In genomic region chr12:117262749-117263148, GRCh38 we compare ENCODE assay signal across 25 cellular contexts.
A peak's percentile ranks its signal among the peaks of the same experiment; 100 is the strongest.
DNase-seq lines count a peak whose midpoint lies in the region; ATAC-seq, FAIRE-seq and TF ChIP-seq lines count a peak whose summit lies in the region.
"Had no signal": no experiment of that assay in that cellular context is flagged by ENCODE, and none has a peak within 500 bp of the region (broad histone marks: within the 10 kb centered on the region; RNA-seq: fewer than 3 reads in every experiment).

No MANE protein-coding gene starts in this region.

- peak overlapping the region; percentile 36 for H3K27ac Mint-ChIP-seq in nephron progenitor cell
- H3K27ac Mint-ChIP-seq: CD14-positive monocyte; CD4-positive, alpha-beta memory T cell; CD4-positive, CD25-positive, alpha-beta regulatory T cell; CD8-positive, alpha-beta memory T cell had no signal

- H3K4me1 ChIP-seq in HepG2 (ENCODE audit: insufficient read depth, low read length) (no peaks in the 10 kb centered on the region), right lobe of liver (no peaks in the 10 kb centered on the region)
- H3K4me1 ChIP-seq: BE2C, BLaER1 had no signal

- DNase-seq in HepG2 (ENCODE audit: low spot score) (no peak), right lobe of liver (no peak), nephron progenitor cell (no peak), NCI-H1417 treated with DMSO at 0.1 percent for 48 hours (lab: John Stamatoyannopoulos, UW) (no peak), substantia nigra (lab: John Stamatoyannopoulos, UW) (no peak)
- DNase-seq: ACHN; BE2C; C1 segment of cervical spinal cord; CD4-positive, alpha-beta memory T cell; CD4-positive, CD25-positive, alpha-beta regulatory T cell; CD8-positive, alpha-beta memory T cell; COR-L47; DMS 273 treated with DMSO at 0.1 percent for 48 hours; DMS153; DMS53; DMS79; DND-41; EL; GDM1 had no signal

- in situ Hi-C loops in HepG2 (cut with HindIII; ENCODE audit: extremely low pct_ligation_motif_present, low pct_unique_long_range_greater_than_20kb), result no loop called here

- no peak overlapping the region for H3K9ac ChIP-seq in HepG2 (ENCODE audit: insufficient read depth, low read depth, low read length)
- H3K9ac ChIP-seq: BLaER1 had no signal

- H3K4me2 ChIP-seq in HepG2 (ENCODE audit: low read depth, low read length), result no peak overlapping the region
- H3K4me2 ChIP-seq: BLaER1 had no signal

- FAIRE-seq in HepG2 (lab: Jason Lieb, UNC), result no peak
- FAIRE-seq: GM12878, GM12892, GM18507 had no signal

- no peaks in the 10 kb centered on the region for H4K20me1 ChIP-seq in HepG2 (ENCODE audit: insufficient read depth, low read length)
- H4K20me1 ChIP-seq: BLaER1 had no signal

- TF ChIP-seq RAD21 in HepG2 (CRISPR knock-in tag; IDR thresholded peaks at IDR 0.05), result no peak

- POLR2A ChIA-PET in HepG2 (lab: Yijun Ruan, JAX), result no interaction called here

- intact Hi-C loops in HepG2 (cut with micrococcal nuclease; ENCODE audit: unreplicated experiment), result no loop called here
- intact Hi-C loops in right lobe of liver (cut with DNase I), result no loop called here

- H3K4me3 Mint-ChIP-seq in nephron progenitor cell, result no peak overlapping the region
- H3K4me3 Mint-ChIP-seq: CD14-positive monocyte; CD4-positive, alpha-beta memory T cell; CD4-positive, CD25-positive, alpha-beta regulatory T cell; CD8-positive, alpha-beta memory T cell had no signal

- TF ChIP-seq EP300 in HepG2 (IDR thresholded peaks at IDR 0.05; ENCODE audit: low read depth in 2 of 2, low read length in 2 of 2) (no peak), HepG2 (CRISPR knock-in tag; IDR thresholded peaks at IDR 0.05; ENCODE audit: borderline replicate concordance) (no peak)

- no peaks in the 10 kb centered on the region for H3K36me3 Mint-ChIP-seq in nephron progenitor cell (ENCODE audit: low read depth)
- H3K36me3 Mint-ChIP-seq: CD14-positive monocyte; CD4-positive, alpha-beta memory T cell; CD4-positive, CD25-positive, alpha-beta regulatory T cell; CD8-positive, alpha-beta memory T cell had no signal

- no peak for TF ChIP-seq CTCF in HepG2 (CRISPR knock-in tag; IDR thresholded peaks at IDR 0.05)
- no peak for TF ChIP-seq CTCF in right lobe of liver (IDR thresholded peaks at IDR 0.05)
- TF ChIP-seq CTCF in nephron progenitor cell (IDR thresholded peaks at IDR 0.05), result no peak

- WGBS in HepG2 (ENCODE audit: low lambda C conversion rate), result 3% methylated on average over 3 of the region's 3 CpGs
- WGBS in right lobe of liver (ENCODE audit: insufficient coverage, low coverage, low lambda C conversion rate, missing lambda C conversion rate), result 36% methylated on average over 3 of the region's 3 CpGs

- no TSS peak for BruUV-seq in HepG2 (replicated peaks; lab: Mats Ljungman, UMichigan)

- H3K27me3 ChIP-seq in HepG2 (ENCODE audit: control insufficient read depth in 1 of 2, insufficient read depth in 2 of 2, low read length in 2 of 2), result peaks cover 6 to 9% of the 10 kb centered on the region in 2 experiments; a peak in 4 of 5 replicates
- H3K27me3 ChIP-seq in right lobe of liver, result no peaks in the 10 kb centered on the region
- H3K27me3 ChIP-seq: BE2C, BLaER1 had no signal

- no peaks in the 10 kb centered on the region for H3K9me3 Mint-ChIP-seq in nephron progenitor cell

- no peaks in the 10 kb centered on the region for H3K79me2 ChIP-seq in HepG2 (ENCODE audit: insufficient read depth, low read length)

- no peak overlapping the region for H2AFZ ChIP-seq in HepG2 (ENCODE audit: low read length)

- TF ChIP-seq POLR2A in HepG2 (IDR thresholded peaks at IDR 0.05; ENCODE audit: insufficient read depth in 1 of 2, low read depth in 2 of 2, low read length in 2 of 2) (no peak), right lobe of liver (IDR thresholded peaks at IDR 0.05) (no peak)

- no peaks in the 10 kb centered on the region for H3K4me1 Mint-ChIP-seq in nephron progenitor cell
- H3K4me1 Mint-ChIP-seq: CD14-positive monocyte; CD4-positive, alpha-beta memory T cell; CD4-positive, CD25-positive, alpha-beta regulatory T cell; CD8-positive, alpha-beta memory T cell had no signal

- peaks cover 54% of the 10 kb centered on the region for H3K27me3 Mint-ChIP-seq in nephron progenitor cell (ENCODE audit: low read depth, poor library complexity)
- H3K27me3 Mint-ChIP-seq: CD4-positive, CD25-positive, alpha-beta regulatory T cell had no signal

- no peak overlapping the region for H3K4me3 ChIP-seq in HepG2 (replicated peaks in 1 of 3; ENCODE audit: insufficient read depth in 1 of 3, low read depth in 2 of 3, low read length in 3 of 3)
- H3K4me3 ChIP-seq in right lobe of liver, result no peak overlapping the region
- H3K4me3 ChIP-seq: BLaER1, GM12878 had no signal

- H3K27ac ChIP-seq in HepG2 (ENCODE audit: extremely low read length, insufficient read depth, low read length), result no peak overlapping the region
- no peak overlapping the region for H3K27ac ChIP-seq in right lobe of liver
- no peak overlapping the region for H3K27ac ChIP-seq in substantia nigra (ENCODE audit: low read depth, low read length, poor library complexity, severe bottlenecking)
- H3K27ac ChIP-seq: 22Rv1, BLaER1 had no signal

- H3K9me3 ChIP-seq in HepG2 (ENCODE audit: low read length) (no peaks in the 10 kb centered on the region), right lobe of liver (no peaks in the 10 kb centered on the region)
- H3K9me3 ChIP-seq: BE2C, BLaER1 had no signal

- H3K36me3 ChIP-seq in HepG2 (replicated peaks in 1 of 2; ENCODE audit: control insufficient read depth in 1 of 2, insufficient read depth in 2 of 2, low read length in 2 of 2) (no peaks in the 10 kb centered on the region), right lobe of liver (no peaks in the 10 kb centered on the region)
- H3K36me3 ChIP-seq: BE2C, BLaER1 had no signal

- CTCF ChIA-PET in HepG2 (lab: Yijun Ruan, JAX; ENCODE audit: low intra/inter-chr PET ratio, low total read pairs), result no interaction called here

- ATAC-seq in HepG2, result no peak
- ATAC-seq in right lobe of liver, result no peak
- ATAC-seq: GM12878 had no signal

TF ChIP-seq in HepG2, 621 proteins besides CTCF, POLR2A, EP300 and RAD21:
- TF ChIP-seq ZFP36 (IDR thresholded peaks at IDR 0.05; ENCODE audit: borderline replicate concordance, low read depth, low read length, partially characterized antibody), result peak; percentile 51
- TF ChIP-seq PHF21A (CRISPR knock-in tag; IDR thresholded peaks at IDR 0.05), result no peak
- TF ChIP-seq, protein P1, sequence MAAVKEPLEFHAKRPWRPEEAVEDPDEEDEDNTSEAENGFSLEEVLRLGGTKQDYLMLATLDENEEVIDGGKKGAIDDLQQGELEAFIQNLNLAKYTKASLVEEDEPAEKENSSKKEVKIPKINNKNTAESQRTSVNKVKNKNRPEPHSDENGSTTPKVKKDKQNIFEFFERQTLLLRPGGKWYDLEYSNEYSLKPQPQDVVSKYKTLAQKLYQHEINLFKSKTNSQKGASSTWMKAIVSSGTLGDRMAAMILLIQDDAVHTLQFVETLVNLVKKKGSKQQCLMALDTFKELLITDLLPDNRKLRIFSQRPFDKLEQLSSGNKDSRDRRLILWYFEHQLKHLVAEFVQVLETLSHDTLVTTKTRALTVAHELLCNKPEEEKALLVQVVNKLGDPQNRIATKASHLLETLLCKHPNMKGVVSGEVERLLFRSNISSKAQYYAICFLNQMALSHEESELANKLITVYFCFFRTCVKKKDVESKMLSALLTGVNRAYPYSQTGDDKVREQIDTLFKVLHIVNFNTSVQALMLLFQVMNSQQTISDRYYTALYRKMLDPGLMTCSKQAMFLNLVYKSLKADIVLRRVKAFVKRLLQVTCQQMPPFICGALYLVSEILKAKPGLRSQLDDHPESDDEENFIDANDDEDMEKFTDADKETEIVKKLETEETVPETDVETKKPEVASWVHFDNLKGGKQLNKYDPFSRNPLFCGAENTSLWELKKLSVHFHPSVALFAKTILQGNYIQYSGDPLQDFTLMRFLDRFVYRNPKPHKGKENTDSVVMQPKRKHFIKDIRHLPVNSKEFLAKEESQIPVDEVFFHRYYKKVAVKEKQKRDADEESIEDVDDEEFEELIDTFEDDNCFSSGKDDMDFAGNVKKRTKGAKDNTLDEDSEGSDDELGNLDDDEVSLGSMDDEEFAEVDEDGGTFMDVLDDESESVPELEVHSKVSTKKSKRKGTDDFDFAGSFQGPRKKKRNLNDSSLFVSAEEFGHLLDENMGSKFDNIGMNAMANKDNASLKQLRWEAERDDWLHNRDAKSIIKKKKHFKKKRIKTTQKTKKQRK (IDR thresholded peaks at IDR 0.05; ENCODE audit: low read length), result no peak
- TF ChIP-seq SIN3B (IDR thresholded peaks at IDR 0.05; ENCODE audit: low read length), result no peak
- TF ChIP-seq ZSCAN30 (CRISPR knock-in tag; IDR thresholded peaks at IDR 0.05), result no peak
- TF ChIP-seq EZH2 (conservative IDR thresholded peaks at IDR 0.05; ENCODE audit: low read depth, low read length), result no peak
